ENCODE assay signal across 20 cellular contexts in the genomic region with DNA sequence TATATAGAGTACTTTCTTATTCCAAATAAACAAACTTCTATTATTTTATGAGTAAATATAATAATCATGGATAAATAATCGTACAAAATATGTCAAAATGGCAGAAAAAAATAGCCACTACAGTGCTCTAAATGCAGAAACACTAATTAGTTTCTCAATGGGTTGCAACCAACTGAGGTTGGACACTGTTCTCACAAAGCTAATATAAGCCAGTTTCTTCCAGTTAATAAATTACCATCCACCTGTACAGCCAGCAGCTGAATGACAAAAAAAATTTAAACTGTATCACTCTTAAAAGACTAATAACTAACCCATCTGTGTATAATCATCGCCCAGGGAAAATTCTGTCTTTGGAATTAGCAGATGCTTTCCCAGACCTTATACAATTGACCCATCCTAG.
"Had no signal": no experiment of that assay in that cellular context is flagged by ENCODE, and none has a peak within 500 bp of the region (broad histone marks: within the 10 kb centered on the region; RNA-seq: fewer than 3 reads in every experiment).

No MANE protein-coding gene starts in this region.

- H3K9me3 Mint-ChIP-seq: nephron; stimulated activated memory B cell treated with anti-CD40 and anti-IgM and Interleukin-4, amounts not matched to agents 10 μg/mL and 1 μg/mL and 100 μg/mL, for 72 hours; stimulated activated naive CD8-positive, alpha-beta T cell treated with anti-CD3 and anti-CD28 coated beads, Interleukin-15, Interleukin-2, amounts not matched to agents 100 ng/mL and 50 ng/mL, for 24 hours had no signal

- H3K27ac Mint-ChIP-seq: stimulated activated memory B cell treated with anti-CD40 and anti-IgM and Interleukin-4, amounts not matched to agents 10 μg/mL and 1 μg/mL and 100 μg/mL, for 72 hours; stimulated activated naive CD8-positive, alpha-beta T cell treated with anti-CD3 and anti-CD28 coated beads, Interleukin-15, Interleukin-2, amounts not matched to agents 100 ng/mL and 50 ng/mL, for 24 hours had no signal

- H3K4me1 Mint-ChIP-seq: nephron had no signal

- ATAC-seq: left ventricle myocardium superior; sciatic nerve; stimulated activated memory B cell treated with anti-CD40 and anti-IgM and Interleukin-4, amounts not matched to agents 10 μg/mL and 1 μg/mL and 100 μg/mL, for 72 hours had no signal

- H3K27me3 Mint-ChIP-seq: stimulated activated memory B cell treated with anti-CD40 and anti-IgM and Interleukin-4, amounts not matched to agents 10 μg/mL and 1 μg/mL and 100 μg/mL, for 72 hours; stimulated activated naive CD8-positive, alpha-beta T cell treated with anti-CD3 and anti-CD28 coated beads, Interleukin-15, Interleukin-2, amounts not matched to agents 100 ng/mL and 50 ng/mL, for 24 hours had no signal

- H3K4me3 Mint-ChIP-seq: nephron; stimulated activated memory B cell treated with anti-CD40 and anti-IgM and Interleukin-4, amounts not matched to agents 10 μg/mL and 1 μg/mL and 100 μg/mL, for 72 hours; stimulated activated naive CD8-positive, alpha-beta T cell treated with anti-CD3 and anti-CD28 coated beads, Interleukin-15, Interleukin-2, amounts not matched to agents 100 ng/mL and 50 ng/mL, for 24 hours had no signal

- DNase-seq: colonic mucosa; dermis blood vessel endothelial cell; foreskin melanocyte; head of caudate nucleus; left ventricle myocardium superior; mesenchymal stem cell; midbrain; occipital lobe; retina; spleen; stimulated activated CD4-positive, alpha-beta T cell treated with anti-CD3 and anti-CD28 coated beads, Interleukin-15, amount 100 ng/mL, for 24 hours; stimulated activated CD4-positive, alpha-beta T cell treated with anti-CD3 and anti-CD28 coated beads, Interleukin-1b, Interleukin-23, amount 100 ng/mL, for 48 hours; stimulated activated CD4-positive, alpha-beta T cell treated with anti-CD3 and anti-CD28 coated beads, Interleukin-4, amount 100 ng/mL, for 24 hours; tibial artery; upper lobe of left lung; uterus had no signal
